In genomic region chr2:238902285-238902684, GRCh38 we compare ENCODE assay signal across 29 cellular contexts. TPM values are rescaled to one million over a fixed set of nuclear protein-coding genes. Genes with fewer than 3 reads are reported as not detected.
"Had no signal": no experiment of that assay in that cellular context is flagged by ENCODE, and none has a peak within 500 bp of the region (broad histone marks: within the 10 kb centered on the region; RNA-seq: fewer than 3 reads in every experiment).

No MANE protein-coding gene starts in this region.

- H3K27me3 ChIP-seq: ascending aorta, body of pancreas had no signal

- H3K4me1 ChIP-seq: ascending aorta, body of pancreas had no signal

- ATAC-seq: activated CD8-positive, alpha-beta T cell treated with anti-CD3 and anti-CD28 coated beads, Interleukin-2, amount 10 ng/mL, durations not matched to agents 7 days and 5 days; body of pancreas; Panc1; Right ventricle myocardium inferior; SK-N-SH treated with all-trans-retinoic acid at 6 μM for 48 hours; WTC11 had no signal

- H3K27ac Mint-ChIP-seq: activated CD8-positive, alpha-beta T cell treated with anti-CD3 and anti-CD28 coated beads, Interleukin-2, amount 10 ng/mL, durations not matched to agents 7 days and 5 days; activated naive CD4-positive, alpha-beta T cell treated with anti-CD3 and anti-CD28 coated beads, Interleukin-2, amount 50 U/mL, for 24 hours; T-helper 1 cell treated with Interleukin-12 subunit alpha and Interleukin-12 subunit beta and Interleukin-4 antibody, amounts not matched to agents 30 μg/mL and 1 μg/mL, for 36 hours; WTC11 had no signal

- FAIRE-seq: bronchial epithelial cell had no signal

- H3K4me3 Mint-ChIP-seq: activated CD8-positive, alpha-beta T cell treated with anti-CD3 and anti-CD28 coated beads, Interleukin-2, amount 10 ng/mL, durations not matched to agents 7 days and 5 days; activated naive CD4-positive, alpha-beta T cell treated with anti-CD3 and anti-CD28 coated beads, Interleukin-2, amount 50 U/mL, for 24 hours; T-helper 1 cell treated with Interleukin-12 subunit alpha and Interleukin-12 subunit beta and Interleukin-4 antibody, amounts not matched to agents 30 μg/mL and 1 μg/mL, for 36 hours; WTC11 had no signal

- H3K36me3 Mint-ChIP-seq: activated naive CD4-positive, alpha-beta T cell treated with anti-CD3 and anti-CD28 coated beads, Interleukin-2, amount 50 U/mL, for 24 hours; WTC11 had no signal

- H3K9me3 ChIP-seq: ascending aorta, body of pancreas had no signal

- H3K4me1 Mint-ChIP-seq: activated naive CD4-positive, alpha-beta T cell treated with anti-CD3 and anti-CD28 coated beads, Interleukin-2, amount 50 U/mL, for 24 hours; WTC11 had no signal

- H3K27ac ChIP-seq: ascending aorta, body of pancreas had no signal

- H3K4me3 ChIP-seq: ascending aorta, body of pancreas had no signal

- DNase-seq: activated CD4-positive, alpha-beta T cell treated with anti-CD3 and anti-CD28 coated beads for 48 hours; activated CD4-positive, alpha-beta T cell treated with anti-CD3 and anti-CD28 coated beads, Interleukin-2, amount 50 U/mL, for 4 hours; activated CD4-positive, CD25-positive, alpha-beta regulatory T cell treated with anti-CD3 and anti-CD28 coated beads, Interleukin-2, amount 50 U/mL, for 72 hours; activated CD8-positive, alpha-beta memory T cell treated with anti-CD3 and anti-CD28 coated beads, Interleukin-2, amount 50 U/mL, for 48 hours; activated CD8-positive, alpha-beta T cell treated with anti-CD3 and anti-CD28 coated beads, Interleukin-2, amount 10 ng/mL, durations not matched to agents 7 days and 5 days; activated T-cell treated with anti-CD3 and anti-CD28 coated beads, Interleukin-2, amount 50 U/mL, for 1 hour; amniotic stem cell; body of pancreas; central memory CD4-positive, alpha-beta T cell; KG1; NCI-H1048; NCI-H1930; NCI-H2107; NCI-H345; NCI-H510A; NCI-H526 treated with DMSO at 0.1 percent for 48 hours; NCI-H82; NK-92 treated with Interleukin-12 subunit alpha and Interleukin-12 subunit beta, amount 100 ng/mL, for 24 hours; OCI-M1; RPMI8226; SW 1271 had no signal

- H3K36me3 ChIP-seq: ascending aorta had no signal

- H3K9me3 Mint-ChIP-seq: activated naive CD4-positive, alpha-beta T cell treated with anti-CD3 and anti-CD28 coated beads, Interleukin-2, amount 50 U/mL, for 24 hours had no signal

RNA-seq across cellular contexts. Expression of gene TWIST2, which starts 54.4 kb away (rescaled TPM):
- total RNA-seq: activated CD8-positive, alpha-beta T cell treated with anti-CD3 and anti-CD28 coated beads, Interleukin-2, amount 10 ng/mL, durations not matched to agents 7 days and 5 days had no signal
